2 cellular contexts compared by ENCODE assay signal in genomic region chr11:70282012-70282411, GRCh38.
TF ChIP-seq lines count a peak whose summit lies in the region.

No MANE protein-coding gene starts in this region.

TF ChIP-seq in GM12878, 131 proteins besides CTCF, POLR2A, EP300 and RAD21:
- no peak for TF ChIP-seq TCF3 (IDR thresholded peaks at IDR 0.05; ENCODE audit: borderline replicate concordance, insufficient read depth, low read depth, low read length)
- no peak for TF ChIP-seq FOXK2 (IDR thresholded peaks at IDR 0.05)
- no peak for TF ChIP-seq SMAD5 (IDR thresholded peaks at IDR 0.05; ENCODE audit: low read depth)
- no peak for TF ChIP-seq CHD1 (IDR thresholded peaks at IDR 0.05; ENCODE audit: low read depth, low read length)
- TF ChIP-seq NR2C1 (IDR thresholded peaks at IDR 0.05) = no peak
- TF ChIP-seq, protein P1, sequence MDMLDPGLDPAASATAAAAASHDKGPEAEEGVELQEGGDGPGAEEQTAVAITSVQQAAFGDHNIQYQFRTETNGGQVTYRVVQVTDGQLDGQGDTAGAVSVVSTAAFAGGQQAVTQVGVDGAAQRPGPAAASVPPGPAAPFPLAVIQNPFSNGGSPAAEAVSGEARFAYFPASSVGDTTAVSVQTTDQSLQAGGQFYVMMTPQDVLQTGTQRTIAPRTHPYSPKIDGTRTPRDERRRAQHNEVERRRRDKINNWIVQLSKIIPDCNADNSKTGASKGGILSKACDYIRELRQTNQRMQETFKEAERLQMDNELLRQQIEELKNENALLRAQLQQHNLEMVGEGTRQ (IDR thresholded peaks at IDR 0.05; ENCODE audit: borderline replicate concordance, low read depth, low read length) = no peak
- no peak for TF ChIP-seq ATF7 (IDR thresholded peaks at IDR 0.05; ENCODE audit: low read depth)
- TF ChIP-seq ATF2 (IDR thresholded peaks at IDR 0.05; ENCODE audit: low read length) = no peak
- no peak for TF ChIP-seq BCLAF1 (IDR thresholded peaks at IDR 0.05)
- no peak for TF ChIP-seq ZSCAN29 (IDR thresholded peaks at IDR 0.05)
- TF ChIP-seq PAX8 (IDR thresholded peaks at IDR 0.05) = no peak
- TF ChIP-seq, protein P2, sequence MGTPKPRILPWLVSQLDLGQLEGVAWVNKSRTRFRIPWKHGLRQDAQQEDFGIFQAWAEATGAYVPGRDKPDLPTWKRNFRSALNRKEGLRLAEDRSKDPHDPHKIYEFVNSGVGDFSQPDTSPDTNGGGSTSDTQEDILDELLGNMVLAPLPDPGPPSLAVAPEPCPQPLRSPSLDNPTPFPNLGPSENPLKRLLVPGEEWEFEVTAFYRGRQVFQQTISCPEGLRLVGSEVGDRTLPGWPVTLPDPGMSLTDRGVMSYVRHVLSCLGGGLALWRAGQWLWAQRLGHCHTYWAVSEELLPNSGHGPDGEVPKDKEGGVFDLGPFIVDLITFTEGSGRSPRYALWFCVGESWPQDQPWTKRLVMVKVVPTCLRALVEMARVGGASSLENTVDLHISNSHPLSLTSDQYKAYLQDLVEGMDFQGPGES (IDR thresholded peaks at IDR 0.05) = no peak
- TF ChIP-seq ZNF24 (IDR thresholded peaks at IDR 0.05) = no peak
- TF ChIP-seq TCF12 (IDR thresholded peaks at IDR 0.05; ENCODE audit: low read depth, low read length) = no peak
- no peak for TF ChIP-seq SUZ12 (IDR thresholded peaks at IDR 0.05; ENCODE audit: unreplicated experiment)
- TF ChIP-seq CHD4 (IDR thresholded peaks at IDR 0.05) = no peak
- no peak for TF ChIP-seq NFIC (IDR thresholded peaks at IDR 0.05; ENCODE audit: low read depth, low read length)

TF ChIP-seq in HEK293T, 16 proteins besides CTCF, POLR2A, EP300 and RAD21:
- TF ChIP-seq FOXM1 (IDR thresholded peaks at IDR 0.05; ENCODE audit: borderline replicate concordance) = no peak
- no peak for TF ChIP-seq LEF1 (IDR thresholded peaks at IDR 0.05; ENCODE audit: borderline replicate concordance)
- TF ChIP-seq ZNF384 (IDR thresholded peaks at IDR 0.05) = no peak
- TF ChIP-seq ARNT (IDR thresholded peaks at IDR 0.05) = no peak
- TF ChIP-seq FOXK2 (IDR thresholded peaks at IDR 0.05) = no peak
- no peak for TF ChIP-seq HDGF (IDR thresholded peaks at IDR 0.05; ENCODE audit: borderline replicate concordance)
- TF ChIP-seq CTBP1 (IDR thresholded peaks at IDR 0.05; ENCODE audit: borderline replicate concordance) = no peak
- no peak for TF ChIP-seq SUZ12 (IDR thresholded peaks at IDR 0.05)
- no peak for TF ChIP-seq ELF4 (IDR thresholded peaks at IDR 0.05)
- TF ChIP-seq BHLHE40 (IDR thresholded peaks at IDR 0.05; ENCODE audit: borderline replicate concordance) = no peak
- TF ChIP-seq SP1 (IDR thresholded peaks at IDR 0.05) = no peak
- TF ChIP-seq TARDBP (IDR thresholded peaks at IDR 0.05) = no peak
- TF ChIP-seq L3MBTL2 (conservative IDR thresholded peaks at IDR 0.05) = no peak
- TF ChIP-seq NFRKB (IDR thresholded peaks at IDR 0.05) = no peak
- no peak for TF ChIP-seq PKNOX1 (IDR thresholded peaks at IDR 0.05)
- TF ChIP-seq FOXA1 (IDR thresholded peaks at IDR 0.05) = no peak
